13 cellular contexts compared by ENCODE assay signal in the genomic region with DNA sequence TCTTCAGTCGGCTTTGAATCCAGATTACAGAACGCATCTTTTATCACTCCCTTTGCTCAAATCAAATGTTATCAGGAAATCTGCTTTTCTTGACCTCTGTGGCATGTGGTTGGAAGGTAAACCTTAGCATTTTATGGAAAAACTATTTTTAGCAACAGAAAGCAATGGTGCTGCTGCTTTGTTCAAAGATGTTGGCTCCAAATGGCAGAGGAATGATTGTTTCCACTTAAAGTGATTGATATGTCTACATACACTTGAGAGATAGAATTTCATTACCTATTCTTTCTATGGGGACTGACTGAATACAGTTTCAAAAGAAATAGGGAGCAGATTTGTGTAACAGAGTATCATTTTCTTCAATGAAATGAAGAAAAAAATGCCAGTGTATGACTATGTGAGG.
"Had no signal": no experiment of that assay in that cellular context is flagged by ENCODE, and none has a peak within 500 bp of the region (broad histone marks: within the 10 kb centered on the region; RNA-seq: fewer than 3 reads in every experiment).

No MANE protein-coding gene starts in this region.

- H3K4me3 ChIP-seq: hepatocyte, thoracic aorta had no signal

- H3K4me3 Mint-ChIP-seq: activated CD4-positive, alpha-beta memory T cell treated with anti-CD3 and anti-CD28 coated beads, Interleukin-2, amount 10 ng/mL, durations not matched to agents 7 days and 5 days; activated CD4-positive, alpha-beta T cell treated with anti-CD3 and anti-CD28 coated beads for 36 hours; stimulated activated naive CD8-positive, alpha-beta T cell treated with anti-CD3 and anti-CD28 coated beads, Interleukin-15, amount 100 ng/mL, for 72 hours had no signal

- H3K9ac ChIP-seq: parathyroid adenoma had no signal

- H3K27ac Mint-ChIP-seq: activated CD4-positive, alpha-beta memory T cell treated with anti-CD3 and anti-CD28 coated beads, Interleukin-2, amount 10 ng/mL, durations not matched to agents 7 days and 5 days; activated CD4-positive, alpha-beta T cell treated with anti-CD3 and anti-CD28 coated beads for 36 hours; stimulated activated naive CD8-positive, alpha-beta T cell treated with anti-CD3 and anti-CD28 coated beads, Interleukin-15, amount 100 ng/mL, for 72 hours had no signal

- H3K4me1 Mint-ChIP-seq: activated CD4-positive, alpha-beta memory T cell treated with anti-CD3 and anti-CD28 coated beads, Interleukin-2, amount 10 ng/mL, durations not matched to agents 7 days and 5 days; activated CD4-positive, alpha-beta T cell treated with anti-CD3 and anti-CD28 coated beads for 36 hours; stimulated activated naive CD8-positive, alpha-beta T cell treated with anti-CD3 and anti-CD28 coated beads, Interleukin-15, amount 100 ng/mL, for 72 hours had no signal

- H3K79me2 ChIP-seq: hepatocyte, parathyroid adenoma had no signal

- H3K27me3 ChIP-seq: hepatocyte had no signal

- H3K4me1 ChIP-seq: parathyroid adenoma had no signal

- H3K27ac ChIP-seq: hepatocyte, parathyroid adenoma, thoracic aorta had no signal

- H3K4me2 ChIP-seq: hepatocyte had no signal

- H2AFZ ChIP-seq: hepatocyte, parathyroid adenoma had no signal

- H3K27me3 Mint-ChIP-seq: activated CD4-positive, alpha-beta memory T cell treated with anti-CD3 and anti-CD28 coated beads, Interleukin-2, amount 10 ng/mL, durations not matched to agents 7 days and 5 days; activated CD4-positive, alpha-beta T cell treated with anti-CD3 and anti-CD28 coated beads for 36 hours; stimulated activated naive CD8-positive, alpha-beta T cell treated with anti-CD3 and anti-CD28 coated beads, Interleukin-15, amount 100 ng/mL, for 72 hours had no signal

- H3K9me3 ChIP-seq: thoracic aorta had no signal

- DNase-seq: activated CD4-positive, alpha-beta memory T cell treated with anti-CD3 and anti-CD28 coated beads, Interleukin-2, amount 10 ng/mL, durations not matched to agents 7 days and 5 days; activated CD4-positive, alpha-beta T cell treated with anti-CD3 and anti-CD28 coated beads for 36 hours; activated T-cell treated with anti-CD3 and anti-CD28 coated beads, Interleukin-2, amount 50 U/mL, for 48 hours; aorta; kidney; left ventricle myocardium superior; mesenchymal stem cell; retina; stimulated activated CD4-positive, alpha-beta T cell treated with anti-CD3 and anti-CD28 coated beads, Interleukin-4, amount 100 ng/mL, for 4 hours; stimulated activated naive CD8-positive, alpha-beta T cell treated with anti-CD3 and anti-CD28 coated beads, Interleukin-15, amount 100 ng/mL, for 72 hours had no signal

- H3K36me3 ChIP-seq: thoracic aorta had no signal
